In the genomic region with DNA sequence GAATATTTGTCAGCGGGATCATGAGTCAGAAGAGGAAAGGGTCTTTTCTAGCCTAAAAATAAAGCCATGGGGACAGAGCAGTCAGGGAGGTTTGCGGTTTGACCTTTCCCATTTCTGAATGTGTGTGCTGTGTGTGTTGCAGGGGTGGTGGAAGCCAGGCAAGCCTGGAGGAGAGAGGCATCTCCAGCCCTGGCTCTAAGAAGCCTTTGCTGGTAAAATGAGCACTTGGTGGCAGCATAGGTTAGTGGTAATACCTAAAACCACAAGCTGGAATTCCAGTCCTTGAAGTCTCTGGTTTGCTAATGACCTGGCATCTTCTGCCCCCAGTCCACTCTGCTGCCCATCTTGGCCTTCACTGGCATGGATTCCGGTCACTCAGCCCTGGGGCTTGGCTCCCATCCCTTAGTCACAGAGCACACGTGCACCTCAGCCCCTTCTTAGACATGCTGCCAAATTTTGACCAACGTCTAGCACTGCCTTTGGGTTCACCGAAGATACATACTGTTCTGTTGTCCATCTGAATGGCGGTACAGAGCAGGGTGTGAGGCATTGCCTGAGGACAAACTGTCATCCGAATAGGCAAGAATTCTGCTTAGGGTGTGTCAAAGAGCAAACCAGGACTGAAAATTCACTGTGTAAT, we compare ENCODE assay signal across 12 cellular contexts. TPM values are rescaled to one million over a fixed set of nuclear protein-coding genes. Genes with fewer than 3 reads are reported as not detected.
DNase-seq lines count a peak whose midpoint lies in the region; ATAC-seq and TF ChIP-seq lines count a peak whose summit lies in the region.
"Had no signal": no experiment of that assay in that cellular context is flagged by ENCODE, and none has a peak within 500 bp of the region (broad histone marks: within the 10 kb centered on the region; RNA-seq: fewer than 3 reads in every experiment).

No MANE protein-coding gene starts in this region.

- DNase-seq in GM03348 (ENCODE audit: low spot score) (peak; percentile 63), NCI-H146 treated with DMSO at 0.1 percent for 48 hours (lab: John Stamatoyannopoulos, UW; ENCODE audit: unreplicated experiment) (peak; percentile 9), choroid plexus epithelial cell (ENCODE audit: low read depth) (peak; percentile 25), renal cortical epithelial cell (ENCODE audit: low read depth) (peak; percentile 53), NCI-H1694 treated with DMSO at 0.1 percent for 48 hours (lab: John Stamatoyannopoulos, UW) (no peak)
- DNase-seq: activated CD4-positive, alpha-beta T cell treated with anti-CD3 and anti-CD28 coated beads, Interleukin-2, amount 50 U/mL, for 1 hour; kidney; nephron progenitor cell; stimulated activated naive B cell treated with anti-CD40 and anti-IgM and Interleukin-4, amounts not matched to agents 10 μg/mL and 1 μg/mL and 100 μg/mL, for 72 hours had no signal

- ATAC-seq in GM21786 (IDR thresholded peaks at IDR 0.05; ENCODE audit: unreplicated experiment) (no peak), GM18909 (IDR thresholded peaks at IDR 0.05; ENCODE audit: poor library complexity, unreplicated experiment) (no peak)
- ATAC-seq: activated naive CD4-positive, alpha-beta T cell treated with anti-CD3 and anti-CD28 coated beads, Interleukin-2, amount 50 U/mL, for 72 hours; stimulated activated naive B cell treated with anti-CD40 and anti-IgM and Interleukin-4, amounts not matched to agents 10 μg/mL and 1 μg/mL and 100 μg/mL, for 72 hours had no signal

- TF ChIP-seq CTCF in choroid plexus epithelial cell (conservative IDR thresholded peaks at IDR 0.05; ENCODE audit: low read depth, low read length): no peak

- H3K4me3 ChIP-seq in choroid plexus epithelial cell (ENCODE audit: low read depth, low read length): no peak overlapping the region

RNA-seq across cellular contexts. Expression of a gene that starts 52.7 kb away (rescaled TPM):
- total RNA-seq in renal cortical epithelial cell: not detected in 2 replicates
- total RNA-seq: activated naive CD4-positive, alpha-beta T cell treated with anti-CD3 and anti-CD28 coated beads, Interleukin-2, amount 50 U/mL, for 72 hours had no signal
